In genomic region chr16:2778692-2778958, GRCh38 we compare ENCODE assay signal across 6 cellular contexts. TPM values are rescaled to one million over a fixed set of nuclear protein-coding genes. Genes with fewer than 3 reads are reported as not detected.
DNase-seq lines count a peak whose midpoint lies in the region; ATAC-seq, FAIRE-seq and TF ChIP-seq lines count a peak whose summit lies in the region.

No MANE protein-coding gene starts in this region.

- H3K9ac ChIP-seq in HUES64 (ENCODE audit: low read depth, low read length): no peak overlapping the region

- ATAC-seq in body of pancreas (no peak), GM18867 (IDR thresholded peaks at IDR 0.05; ENCODE audit: unreplicated experiment) (no peak)

- no peaks in the 10 kb centered on the region for H3K9me3 Mint-ChIP-seq in progenitor cell of endocrine pancreas (ENCODE audit: low read depth)

- H3K36me3 Mint-ChIP-seq in progenitor cell of endocrine pancreas (ENCODE audit: insufficient read depth): no peaks in the 10 kb centered on the region

- 97% methylated on average over 12 of the region's 12 CpGs for WGBS in HUES64
- WGBS in body of pancreas, 2 donors: 86 to 97% methylated on average over 8 to 12 of the region's 12 CpGs

- no peaks in the 10 kb centered on the region for H3K27me3 Mint-ChIP-seq in progenitor cell of endocrine pancreas

- peak overlapping the region; percentile 99 for H3K27ac Mint-ChIP-seq in progenitor cell of endocrine pancreas

- FAIRE-seq in HTR-8/SVneo (lab: Jason Lieb, UNC): no peak

- peak overlapping the region; percentile 93 for H3K4me3 Mint-ChIP-seq in progenitor cell of endocrine pancreas (ENCODE audit: low read depth)

- intact Hi-C loops in body of pancreas (cut with DNase I): no loop called here

- DNase-seq in body of pancreas (no peak), progenitor cell of endocrine pancreas (ENCODE audit: low spot score, unreplicated experiment) (no peak), cerebellar nuclear complex (lab: John Stamatoyannopoulos, UW) (no peak), HTR-8/SVneo (ENCODE audit: insufficient read length, low spot score) (no peak)

- H3K9me3 ChIP-seq in HUES64 (ENCODE audit: insufficient read depth, low read depth, low read length): no peaks in the 10 kb centered on the region
- H3K9me3 ChIP-seq in body of pancreas: no peaks in the 10 kb centered on the region

- peaks cover 22% of the 10 kb centered on the region for H3K36me3 ChIP-seq in HUES64 (ENCODE audit: insufficient read depth, low read length)
- H3K36me3 ChIP-seq in body of pancreas (replicated peaks in 1 of 2; ENCODE audit: insufficient read depth in 1 of 2, low read depth in 2 of 2): peaks cover 0 to 2% of the 10 kb centered on the region in 2 donors

- H3K27me3 ChIP-seq in HUES64 (ENCODE audit: insufficient read depth, low read length): no peaks in the 10 kb centered on the region
- no peaks in the 10 kb centered on the region for H3K27me3 ChIP-seq in body of pancreas

- peaks cover 19% of the 10 kb centered on the region for H3K4me1 Mint-ChIP-seq in progenitor cell of endocrine pancreas (ENCODE audit: low read depth)

- H3K27ac ChIP-seq in HUES64 (ENCODE audit: low read depth, low read length): no peak overlapping the region
- H3K27ac ChIP-seq in body of pancreas: peak overlapping the region; percentile 98 to 100 (median 100)

- H3K4me3 ChIP-seq in HUES64 (ENCODE audit: low read length) (peak overlapping the region; percentile 94), body of pancreas (no peak overlapping the region)

- no peak for TF ChIP-seq CTCF in body of pancreas (IDR thresholded peaks at IDR 0.05)
- no peak for TF ChIP-seq CTCF in progenitor cell of endocrine pancreas (IDR thresholded peaks at IDR 0.05; ENCODE audit: unreplicated experiment)

- H3K4me1 ChIP-seq in HUES64 (ENCODE audit: insufficient read depth, low read length) (0 out of 2 replicates have a peak, but pooled peaks cover 8% of the 10 kb centered on the region), body of pancreas (peaks cover 27% of the 10 kb centered on the region)

- TF ChIP-seq POLR2A in body of pancreas (IDR thresholded peaks at IDR 0.05): no peak

RNA-seq across cellular contexts. Expression of gene ELOB, which starts 1.5 kb away (rescaled TPM):
- 208 TPM for polyA plus RNA-seq in HUES64 (2013, experiment 1 of 2)
- 201 TPM for polyA plus RNA-seq in HUES64 (2013, experiment 2 of 2)
- total RNA-seq in body of pancreas: 100 to 1,000 TPM in 1 of 2 donors, 10 to 100 TPM in 1; 77.5 to 186 TPM
- 201 and 207 TPM in 2 replicates for total RNA-seq in progenitor cell of endocrine pancreas

RNA-seq across cellular contexts. Expression of gene PRSS33, which starts 8.7 kb away (rescaled TPM):
- polyA plus RNA-seq in HUES64 (2013, experiment 1 of 2): not detected
- polyA plus RNA-seq in HUES64 (2013, experiment 2 of 2): 0.51 TPM
- total RNA-seq in body of pancreas (not detected), progenitor cell of endocrine pancreas (0.27 and 0.31 TPM in 2 replicates)

RNA-seq across cellular contexts. Expression of gene PRSS41, which starts 19.6 kb away (rescaled TPM):
- not detected for polyA plus RNA-seq in HUES64 (2013, experiment 1 of 2)
- not detected for polyA plus RNA-seq in HUES64 (2013, experiment 2 of 2)
- total RNA-seq in body of pancreas (not detected), progenitor cell of endocrine pancreas (not detected in 2 replicates)

RNA-seq across cellular contexts. Expression of gene SRRM2, which starts 26.2 kb away (rescaled TPM):
- 298 TPM for polyA plus RNA-seq in HUES64 (2013, experiment 1 of 2)
- polyA plus RNA-seq in HUES64 (2013, experiment 2 of 2): 286 TPM
- total RNA-seq in body of pancreas: 1,000 to 10,000 TPM in 1 of 2 donors, 100 to 1,000 TPM in 1; 231 to 1,198 TPM
- total RNA-seq in progenitor cell of endocrine pancreas: 817 and 838 TPM in 2 replicates

RNA-seq across cellular contexts. Expression of gene PRSS21, which starts 38.4 kb away (rescaled TPM):
- polyA plus RNA-seq in HUES64 (2013, experiment 1 of 2): not detected
- polyA plus RNA-seq in HUES64 (2013, experiment 2 of 2): not detected
- total RNA-seq in body of pancreas (1 to 10 TPM in 1 of 2 donors, under 1 TPM in 1; 0.66 to 1.6 TPM), progenitor cell of endocrine pancreas (not detected in 2 replicates)
